ENCODE assay signal across 8 cellular contexts in genomic region chr19:2041686-2042484, GRCh38. TPM values are rescaled to one million over a fixed set of nuclear protein-coding genes. Genes with fewer than 3 reads are reported as not detected.
A peak's percentile ranks its signal among the peaks of the same experiment; 100 is the strongest.
DNase-seq lines count a peak whose midpoint lies in the region; ATAC-seq, FAIRE-seq and TF ChIP-seq lines count a peak whose summit lies in the region.

No MANE protein-coding gene starts in this region.

- H3K9ac ChIP-seq in keratinocyte (ENCODE audit: control insufficient read depth, extremely low read depth, insufficient read depth, low read length), result peak overlapping the region; percentile 80

- peaks cover 39 to 54% of the 10 kb centered on the region in 2 experiments for H3K36me3 ChIP-seq in keratinocyte (ENCODE audit: control insufficient read depth in 2 of 2, extremely low read depth in 1 of 2, insufficient read depth in 2 of 2, low read length in 2 of 2)

- peaks cover under 1% of the 10 kb centered on the region for H3K79me2 ChIP-seq in keratinocyte (ENCODE audit: control insufficient read depth, insufficient read depth, low read length)

- H3K27ac ChIP-seq in keratinocyte (ENCODE audit: control insufficient read depth, insufficient read depth, low read length), result peak overlapping the region; percentile 88

- peaks cover 17% of the 10 kb centered on the region for H3K4me1 ChIP-seq in keratinocyte (ENCODE audit: control insufficient read depth, extremely low read depth, insufficient read depth, low read length)

- H4K20me1 ChIP-seq in keratinocyte (ENCODE audit: control insufficient read depth, extremely low read depth, insufficient read depth, low read length), result peaks cover 6% of the 10 kb centered on the region

- H3K4me2 ChIP-seq in keratinocyte (ENCODE audit: control insufficient read depth, extremely low read depth, insufficient read depth, low read depth, low read length), result peak overlapping the region; percentile 67

- FAIRE-seq in keratinocyte (lab: Jason Lieb, UNC), result no peak

- peak; percentile 38 for ATAC-seq in GM18858 (IDR thresholded peaks at IDR 0.05; ENCODE audit: unreplicated experiment)
- ATAC-seq in HG03066 (IDR thresholded peaks at IDR 0.05; ENCODE audit: low read depth, unreplicated experiment), result peak; percentile 60

- peak overlapping the region; percentile 31 to 51 (median 43) for H3K4me3 ChIP-seq in keratinocyte (ENCODE audit: control insufficient read depth in 2 of 3, extremely low read depth in 1 of 3, insufficient read depth in 2 of 3, low read depth in 1 of 3, low read length in 3 of 3)

- no peaks in the 10 kb centered on the region for H3K9me1 ChIP-seq in keratinocyte (ENCODE audit: control insufficient read depth, extremely low read depth, insufficient read depth, low read length)

- H2AFZ ChIP-seq in keratinocyte (ENCODE audit: control insufficient read depth, low read length), result peak overlapping the region; percentile 19

- peak; percentile 93 for DNase-seq in NCI-H2196 treated with DMSO at 0.1 percent for 48 hours (lab: John Stamatoyannopoulos, UW; ENCODE audit: unreplicated experiment)
- peak; percentile 99 for DNase-seq in activated CD4-positive, alpha-beta T cell treated with anti-CD3 and anti-CD28 coated beads for 1 hour
- DNase-seq in cerebellar nuclear complex (lab: John Stamatoyannopoulos, UW), result peak; percentile 66 to 87
- DNase-seq in keratinocyte (ENCODE audit: low read depth, low spot score), result no peak
- DNase-seq in stimulated activated CD4-positive, alpha-beta T cell treated with anti-CD3 and anti-CD28 coated beads, Interleukin-15, amount 100 ng/mL, for 1 hour (ENCODE audit: low read depth in 1 of 2, low spot score in 1 of 2), result peak; percentile 100
- no peak for DNase-seq in UCSD-AML1 (lab: John Stamatoyannopoulos, UW; ENCODE audit: unreplicated experiment)

- no peaks in the 10 kb centered on the region for H3K9me3 ChIP-seq in keratinocyte (ENCODE audit: control insufficient read depth, low read depth, low read length)

- TF ChIP-seq CTCF in keratinocyte (optimal IDR thresholded peaks at IDR 0.05 in 1 of 3, IDR thresholded peaks at IDR 0.05 in 1 of 3, conservative IDR thresholded peaks at IDR 0.05 in 1 of 3; ENCODE audit: extremely low read depth in 1 of 3, insufficient read depth in 2 of 3, low read length in 3 of 3), result no peak

- dilution Hi-C loops in keratinocyte (cut with MboI; ENCODE audit: extremely low pct_ligation_motif_present, low sequenced_read_pairs), result no loop called here

- H3K27me3 ChIP-seq in keratinocyte (ENCODE audit: control insufficient read depth, extremely low read depth, insufficient read depth, low read length), result no peaks in the 10 kb centered on the region

RNA-seq across cellular contexts. Expression of gene MKNK2, which starts 9.2 kb away (rescaled TPM):
- 64.0 to 113 TPM (median 88.3 TPM) in 3 replicates for polyA plus RNA-seq in keratinocyte
- 155 TPM for polyA plus RNA-seq in keratinocyte (2011; ENCODE audit: low read depth)
- polyA plus RNA-seq in keratinocyte (2011; cell fraction: cytosol; rRNA removed), result 54.2 and 95.8 TPM in 2 replicates
- 87.3 and 99.2 TPM in 2 replicates for polyA plus RNA-seq in keratinocyte (2011; cell fraction: nucleus; rRNA removed)
- polyA plus RNA-seq in keratinocyte (2012; ENCODE audit: low replicate concordance), result 101 and 231 TPM in 2 replicates
- polyA minus RNA-seq in keratinocyte, result 111 to 139 TPM (median 130 TPM) in 3 replicates
- 391 TPM for polyA minus RNA-seq in keratinocyte (2011; cell fraction: cytosol; rRNA and poly(A)+ RNA removed)
- polyA minus RNA-seq in keratinocyte (2011; cell fraction: nucleus; rRNA and poly(A)+ RNA removed), result 86.2 and 87.5 TPM in 2 replicates

RNA-seq across cellular contexts. Expression of gene BTBD2, which starts 26.4 kb away (rescaled TPM):
- 19.2 to 24.7 TPM (median 22.3 TPM) in 3 replicates for polyA plus RNA-seq in keratinocyte
- polyA plus RNA-seq in keratinocyte (2011; ENCODE audit: low read depth), result 8.6 TPM
- polyA plus RNA-seq in keratinocyte (2011; cell fraction: cytosol; rRNA removed), result 11.0 and 32.9 TPM in 2 replicates
- polyA plus RNA-seq in keratinocyte (2011; cell fraction: nucleus; rRNA removed), result 14.9 and 23.3 TPM in 2 replicates
- polyA plus RNA-seq in keratinocyte (2012; ENCODE audit: low replicate concordance), result 25.2 and 57.3 TPM in 2 replicates
- 17.0 to 54.3 TPM (median 18.8 TPM) in 3 replicates for polyA minus RNA-seq in keratinocyte
- 68.1 TPM for polyA minus RNA-seq in keratinocyte (2011; cell fraction: cytosol; rRNA and poly(A)+ RNA removed)
- 18.3 and 19.4 TPM in 2 replicates for polyA minus RNA-seq in keratinocyte (2011; cell fraction: nucleus; rRNA and poly(A)+ RNA removed)

RNA-seq across cellular contexts. Expression of gene MOB3A, which starts 54.2 kb away (rescaled TPM):
- polyA plus RNA-seq in keratinocyte, result 24.1 to 61.8 TPM (median 34.2 TPM) in 3 replicates
- polyA plus RNA-seq in keratinocyte (2011; ENCODE audit: low read depth), result 8.6 TPM
- 35.7 and 45.2 TPM in 2 replicates for polyA plus RNA-seq in keratinocyte (2011; cell fraction: cytosol; rRNA removed)
- polyA plus RNA-seq in keratinocyte (2011; cell fraction: nucleus; rRNA removed), result 44.3 and 61.8 TPM in 2 replicates
- polyA plus RNA-seq in keratinocyte (2012; ENCODE audit: low replicate concordance), result 20.9 and 52.4 TPM in 2 replicates
- 57.5 to 202 TPM (median 64.4 TPM) in 3 replicates for polyA minus RNA-seq in keratinocyte
- polyA minus RNA-seq in keratinocyte (2011; cell fraction: cytosol; rRNA and poly(A)+ RNA removed), result 125 TPM
- polyA minus RNA-seq in keratinocyte (2011; cell fraction: nucleus; rRNA and poly(A)+ RNA removed), result 30.7 and 47.2 TPM in 2 replicates

RNA-seq across cellular contexts. Expression of gene IZUMO4, which starts 54.8 kb away (rescaled TPM):
- 6.0 to 14.9 TPM (median 6.7 TPM) in 3 replicates for polyA plus RNA-seq in keratinocyte
- polyA plus RNA-seq in keratinocyte (2011; ENCODE audit: low read depth), result 1.8 TPM
- polyA plus RNA-seq in keratinocyte (2011; cell fraction: cytosol; rRNA removed), result 3.4 and 6.7 TPM in 2 replicates
- 23.2 and 33.2 TPM in 2 replicates for polyA plus RNA-seq in keratinocyte (2011; cell fraction: nucleus; rRNA removed)
- polyA plus RNA-seq in keratinocyte (2012; ENCODE audit: low replicate concordance), result 6.3 and 7.6 TPM in 2 replicates
- polyA minus RNA-seq in keratinocyte, result 5.0 to 8.4 TPM (median 7.2 TPM) in 3 replicates
- 3.5 TPM for polyA minus RNA-seq in keratinocyte (2011; cell fraction: cytosol; rRNA and poly(A)+ RNA removed)
- 1.6 and 3.3 TPM in 2 replicates for polyA minus RNA-seq in keratinocyte (2011; cell fraction: nucleus; rRNA and poly(A)+ RNA removed)

Comparison
In these comparisons a context has a peak if more than half of its experiments do, and no peak if none do; other contexts are left out.
1. DNase-seq: peak in NCI-H2196 treated with DMSO at 0.1 percent for 48 hours (single experiment), activated CD4-positive, alpha-beta T cell treated with anti-CD3 and anti-CD28 coated beads for 1 hour (single experiment), cerebellar nuclear complex (2 of 2) and stimulated activated CD4-positive, alpha-beta T cell treated with anti-CD3 and anti-CD28 coated beads, Interleukin-15, amount 100 ng/mL, for 1 hour (2 of 2); none in keratinocyte (single experiment) and UCSD-AML1 (single experiment).